Comparison of ENCODE assay signal across 24 cellular contexts in genomic region chr7:131183076-131183471, GRCh38.
DNase-seq lines count a peak whose midpoint lies in the region; ATAC-seq, FAIRE-seq and TF ChIP-seq lines count a peak whose summit lies in the region.
"Had no signal": no experiment of that assay in that cellular context is flagged by ENCODE, and none has a peak within 500 bp of the region (broad histone marks: within the 10 kb centered on the region; RNA-seq: fewer than 3 reads in every experiment).

No MANE protein-coding gene starts in this region.

- SMC1A ChIA-PET in GM12878 (lab: Charles Lee; ENCODE audit: uncharacterized antibody, unreplicated experiment): interaction anchor here (1.4 to 1.6 kb wide), 3 partner anchors 12 to 74 kb away, joined by 4 to 5 read pairs (median 4); no protein-coding TSS in a partner anchor

- H4K20me1 ChIP-seq in mammary epithelial cell (ENCODE audit: insufficient read depth, low read length) (no peaks in the 10 kb centered on the region), OCI-LY1 (ENCODE audit: insufficient read depth, low read length) (no peaks in the 10 kb centered on the region), GM12878 (ENCODE audit: control insufficient read depth, insufficient read depth) (no peaks in the 10 kb centered on the region), Karpas-422 (ENCODE audit: insufficient read depth, low read depth, low read length) (no peaks in the 10 kb centered on the region)

- TF ChIP-seq POLR2A in breast epithelium (IDR thresholded peaks at IDR 0.05): no peak
- no peak for TF ChIP-seq POLR2A in GM12878 (IDR thresholded peaks at IDR 0.05; ENCODE audit: low read depth, low read length)
- no peak for TF ChIP-seq POLR2A in thyroid gland (IDR thresholded peaks at IDR 0.05)

- no TSS peak for BruUV-seq in mammary epithelial cell (replicated peaks; lab: Mats Ljungman, UMichigan)
- BruUV-seq in GM12878 (replicated peaks; lab: Mats Ljungman, UMichigan): no TSS peak

- 100% methylated on average over 2 of the region's 2 CpGs for WGBS in mammary epithelial cell (ENCODE audit: low coverage, missing lambda C conversion rate)
- WGBS in GM12878 (ENCODE audit: insufficient coverage, insufficient replicate concordance, low lambda C conversion rate, missing lambda C conversion rate): 75% methylated on average over 2 of the region's 2 CpGs
- WGBS in thyroid gland, 2 donors: 53 to 68% methylated on average over 2 of the region's 2 CpGs

- CTCF ChIA-PET in mammary epithelial cell (lab: Charles Lee; ENCODE audit: low non-redundant PET) (no interaction called here), GM12878 (lab: Yijun Ruan, JAX) (interaction anchor here (0.7 to 1.1 kb wide), 2 partner anchors 19 to 120 kb away, joined by 4 to 6 read pairs; no protein-coding TSS in a partner anchor)

- ATAC-seq in GM12878 (no peak), HG03521 (IDR thresholded peaks at IDR 0.05; ENCODE audit: unreplicated experiment) (no peak)
- ATAC-seq: body of pancreas, left lung, psoas muscle had no signal

- no peaks in the 10 kb centered on the region for H3K79me2 ChIP-seq in mammary epithelial cell (ENCODE audit: insufficient read depth, low read length)
- no peaks in the 10 kb centered on the region for H3K79me2 ChIP-seq in OCI-LY1 (ENCODE audit: insufficient read depth, low read length)
- H3K79me2 ChIP-seq in GM12878 (ENCODE audit: control insufficient read depth, insufficient read depth, low read length): no peaks in the 10 kb centered on the region
- no peaks in the 10 kb centered on the region for H3K79me2 ChIP-seq in Karpas-422 (ENCODE audit: low read length)

- POLR2A ChIA-PET in GM12878 (lab: Charles Lee): interaction anchor here (0.5 to 0.6 kb wide), 2 partner anchors 113 to 1153 kb away, joined by 3 to 5 read pairs; no protein-coding TSS in a partner anchor

- H3K4me2 ChIP-seq in mammary epithelial cell (ENCODE audit: insufficient read depth, low read depth, low read length) (peak overlapping the region; percentile 18), OCI-LY1 (ENCODE audit: low read length) (peak overlapping the region; percentile 5; the same call in 1 of the 2 replicates), GM12878 (ENCODE audit: control insufficient read depth, insufficient read depth) (no peak overlapping the region), Karpas-422 (ENCODE audit: low read depth, low read length, poor library complexity, severe bottlenecking) (no peak overlapping the region)

- H3F3A ChIP-seq in OCI-LY1 (ENCODE audit: insufficient read depth, low read length): no peaks in the 10 kb centered on the region; the same call in 1 of the 2 replicates

- no peak for TF ChIP-seq RAD21 in GM12878 (IDR thresholded peaks at IDR 0.05; ENCODE audit: insufficient read depth, low read depth, low read length)

- dilution Hi-C loops in mammary epithelial cell (cut with HindIII; ENCODE audit: low sequenced_read_pairs): loop anchor here (5.0 kb wide), 2 partner anchors 41 to 84 kb away; no protein-coding TSS in a partner anchor

- H3K9me2 ChIP-seq in OCI-LY1 (ENCODE audit: low read depth, low read length) (no peaks in the 10 kb centered on the region), Karpas-422 (replicated peaks; ENCODE audit: insufficient read depth, low read length) (no peaks in the 10 kb centered on the region)

- H3K4me1 ChIP-seq in mammary epithelial cell (ENCODE audit: insufficient read depth, low read length) (peaks cover 22% of the 10 kb centered on the region), breast epithelium (no peaks in the 10 kb centered on the region), OCI-LY1 (ENCODE audit: insufficient read depth, low read length, severe bottlenecking) (peaks cover 27% of the 10 kb centered on the region), GM12878 (ENCODE audit: control insufficient read depth, insufficient read depth, low read length) (peaks cover 6% of the 10 kb centered on the region), thyroid gland (peaks cover 48 to 52% of the 10 kb centered on the region in 2 donors), Karpas-422 (ENCODE audit: low read length) (peaks cover 7% of the 10 kb centered on the region)
- H3K4me1 ChIP-seq: body of pancreas, uterus had no signal

- H3K27ac ChIP-seq in mammary epithelial cell (ENCODE audit: insufficient read depth, low read depth, low read length) (no peak overlapping the region), breast epithelium (no peak overlapping the region), OCI-LY1 (ENCODE audit: low read depth, low read length, poor library complexity, severe bottlenecking) (peak overlapping the region; percentile 56), GM12878 (ENCODE audit: control insufficient read depth, insufficient read depth) (no peak overlapping the region), thyroid gland (peak overlapping the region; percentile 21 to 55 (median 29)), Karpas-422 (ENCODE audit: low read length) (no peak overlapping the region)
- H3K27ac ChIP-seq: adrenal gland, body of pancreas, left lung, psoas muscle, SJSA1, thoracic aorta, uterus had no signal

- H3K36me3 ChIP-seq in mammary epithelial cell (ENCODE audit: insufficient read depth, low read length) (no peaks in the 10 kb centered on the region), breast epithelium (no peaks in the 10 kb centered on the region), OCI-LY1 (ENCODE audit: insufficient read depth, low read length) (no peaks in the 10 kb centered on the region), GM12878 (ENCODE audit: control insufficient read depth in 2 of 2, insufficient read depth in 2 of 2, low read length in 1 of 2) (no peaks in the 10 kb centered on the region), thyroid gland (no peaks in the 10 kb centered on the region), Karpas-422 (ENCODE audit: insufficient read depth, low read length) (no peaks in the 10 kb centered on the region)
- H3K36me3 ChIP-seq: adrenal gland, left lung, SJSA1, thoracic aorta, uterus had no signal

- TF ChIP-seq CTCF in mammary epithelial cell (conservative IDR thresholded peaks at IDR 0.05 in 1 of 2, IDR thresholded peaks at IDR 0.05 in 1 of 2; ENCODE audit: extremely low read depth in 1 of 2, insufficient read depth in 1 of 2, low read depth in 1 of 2, low read length in 2 of 2): no peak
- TF ChIP-seq CTCF in breast epithelium (IDR thresholded peaks at IDR 0.05): no peak
- TF ChIP-seq CTCF in OCI-LY1 (IDR thresholded peaks at IDR 0.05; ENCODE audit: low read length): no peak
- no peak for TF ChIP-seq CTCF in GM12878 (IDR thresholded peaks at IDR 0.05 in 2 of 3, conservative IDR thresholded peaks at IDR 0.05 in 1 of 3; ENCODE audit: control insufficient read depth in 2 of 3, extremely low read depth in 1 of 3, insufficient read depth in 1 of 3, low read depth in 3 of 3, low read length in 3 of 3)
- TF ChIP-seq CTCF in thyroid gland (IDR thresholded peaks at IDR 0.05): no peak

- H3K4me3 ChIP-seq in mammary epithelial cell (replicated peaks in 1 of 3; ENCODE audit: insufficient read depth in 1 of 3, low read depth in 2 of 3, low read length in 3 of 3): no peak overlapping the region
- no peak overlapping the region for H3K4me3 ChIP-seq in breast epithelium
- no peak overlapping the region for H3K4me3 ChIP-seq in OCI-LY1 (ENCODE audit: low read depth, low read length, poor library complexity, severe bottlenecking)
- H3K4me3 ChIP-seq in GM12878: no peak overlapping the region
- no peak overlapping the region for H3K4me3 ChIP-seq in thyroid gland (replicated peaks in 1 of 3)
- no peak overlapping the region for H3K4me3 ChIP-seq in Karpas-422 (ENCODE audit: low read length)
- H3K4me3 ChIP-seq: adrenal gland, body of pancreas, left lung, psoas muscle, SJSA1, thoracic aorta, uterus had no signal

- in situ Hi-C loops in mammary epithelial cell (cut with MboI; ENCODE audit: low sequenced_read_pairs in 2 of 2) (no loop called here), GM12878 (cut with MboI) (no loop called here)

- H2AFZ ChIP-seq in mammary epithelial cell (ENCODE audit: low read depth, low read length) (no peak overlapping the region), OCI-LY1 (ENCODE audit: low read length) (peak overlapping the region; percentile 36; the same call in 1 of the 2 replicates), GM12878 (ENCODE audit: control insufficient read depth, low read depth, low read length) (no peak overlapping the region), Karpas-422 (ENCODE audit: low read length) (no peak overlapping the region)

- H3K27me3 ChIP-seq in mammary epithelial cell (ENCODE audit: insufficient read depth, low read length): no peaks in the 10 kb centered on the region
- no peaks in the 10 kb centered on the region for H3K27me3 ChIP-seq in breast epithelium
- no peaks in the 10 kb centered on the region for H3K27me3 ChIP-seq in OCI-LY1 (ENCODE audit: insufficient read depth, low read length)
- H3K27me3 ChIP-seq in GM12878 (replicated peaks in 1 of 2; ENCODE audit: control insufficient read depth in 2 of 2, insufficient read depth in 2 of 2, low read length in 1 of 2): no peaks in the 10 kb centered on the region
- no peaks in the 10 kb centered on the region for H3K27me3 ChIP-seq in thyroid gland
- H3K27me3 ChIP-seq in Karpas-422 (ENCODE audit: low read length): no peaks in the 10 kb centered on the region
- H3K27me3 ChIP-seq: adrenal gland, body of pancreas, left lung, SJSA1, uterus had no signal

- no peak for TF ChIP-seq EP300 in GM12878 (IDR thresholded peaks at IDR 0.05; ENCODE audit: borderline replicate concordance in 1 of 2, control insufficient read depth in 1 of 2, low read depth in 2 of 2, low read length in 2 of 2)

- peaks cover 15% of the 10 kb centered on the region for H3K9me3 ChIP-seq in mammary epithelial cell (replicated peaks; ENCODE audit: insufficient read depth, low read length)
- H3K9me3 ChIP-seq in breast epithelium: no peaks in the 10 kb centered on the region
- H3K9me3 ChIP-seq in OCI-LY1 (ENCODE audit: low read length): no peaks in the 10 kb centered on the region
- no peaks in the 10 kb centered on the region; the same call in 2 of the 3 replicates for H3K9me3 ChIP-seq in GM12878 (replicated peaks; ENCODE audit: control insufficient read depth, insufficient read depth, low read length)
- no peaks in the 10 kb centered on the region for H3K9me3 ChIP-seq in thyroid gland
- no peaks in the 10 kb centered on the region for H3K9me3 ChIP-seq in Karpas-422 (ENCODE audit: low read length)
- H3K9me3 ChIP-seq: adrenal gland, body of pancreas, left lung, psoas muscle, thoracic aorta, uterus had no signal

- H3K9ac ChIP-seq in mammary epithelial cell (ENCODE audit: insufficient read depth, low read length): no peak overlapping the region
- H3K9ac ChIP-seq in OCI-LY1 (ENCODE audit: low read length): no peak overlapping the region
- H3K9ac ChIP-seq in GM12878 (ENCODE audit: control insufficient read depth, insufficient read depth, low read length): no peak overlapping the region
- no peak overlapping the region for H3K9ac ChIP-seq in Karpas-422 (ENCODE audit: low read length)

- RAD21 ChIA-PET in GM12878 (lab: Charles Lee; ENCODE audit: unreplicated experiment): no interaction called here

- intact Hi-C loops in mammary epithelial cell (cut with micrococcal nuclease): no loop called here
- intact Hi-C loops in breast epithelium (cut with DNase I; ENCODE audit: low total_unique reads): no loop called here
- intact Hi-C loops in GM12878 (cut with micrococcal nuclease; ENCODE audit: unreplicated experiment): no loop called here
- intact Hi-C loops in thyroid gland (cut with DNase I): no loop called here

- no peak for FAIRE-seq in GM12878 (lab: Jason Lieb, UNC)
- FAIRE-seq: H54, islet of Langerhans had no signal

- DNase-seq in mammary epithelial cell (no peak), breast epithelium (ENCODE audit: low spot score in 2 of 2) (no peak), GM12878 (ENCODE audit: low read depth, low spot score) (no peak), thyroid gland (peak in 1 of 2 donors; percentile 27), Karpas-422 (no peak)
- DNase-seq: activated gamma-delta T cell; adrenal gland; body of pancreas; left lung; naive B cell; NCI-H1105; NCI-H2081; NCI-H748 treated with DMSO at 0.1 percent for 48 hours; occipital lobe; psoas muscle; RPMI8226; stimulated activated naive CD4-positive, alpha-beta T cell treated with Interleukin-2 at 50 U/mL for 16 hours; uterus had no signal

Comparison
In these comparisons a context has a peak if more than half of its experiments do, and no peak if none do; other contexts are left out.
1. H3K27ac ChIP-seq: peak in OCI-LY1 (single experiment) and thyroid gland (3 of 3); none in mammary epithelial cell (single experiment), breast epithelium (0 of 2), GM12878 (single experiment) and Karpas-422 (single experiment).
2. H3K4me2 ChIP-seq: peak in mammary epithelial cell (single experiment) and OCI-LY1 (single experiment); none in GM12878 (single experiment) and Karpas-422 (single experiment).